19 cellular contexts compared by ENCODE assay signal in genomic region chr13:78606471-78607408, GRCh38. TPM values are rescaled to one million over a fixed set of nuclear protein-coding genes. Genes with fewer than 3 reads are reported as not detected.
DNase-seq lines count a peak whose midpoint lies in the region; ATAC-seq and TF ChIP-seq lines count a peak whose summit lies in the region.
"Had no signal": no experiment of that assay in that cellular context is flagged by ENCODE, and none has a peak within 500 bp of the region (broad histone marks: within the 10 kb centered on the region; RNA-seq: fewer than 3 reads in every experiment).

No MANE protein-coding gene starts in this region.

- intact Hi-C loops in activated CD8-positive, alpha-beta T cell treated with anti-CD3 and anti-CD28 coated beads for 36 hours (cut with micrococcal nuclease) = no loop called here

- H3K4me3 ChIP-seq in HUES64 (ENCODE audit: low read length) (peak overlapping the region; percentile 56), osteoblast (ENCODE audit: insufficient read depth, low read length) (no peak overlapping the region)

- H2AFZ ChIP-seq in osteoblast (ENCODE audit: low read length) = no peak overlapping the region

- no peak overlapping the region for H3K4me2 ChIP-seq in osteoblast (ENCODE audit: insufficient read depth, low read length)

- POLR2A ChIA-PET in activated CD8-positive, alpha-beta T cell treated with anti-CD3 and anti-CD28 coated beads, Interleukin-2, amount 10 ng/mL, durations not matched to agents 7 days and 5 days (lab: Charles Lee) = interaction anchor here (0.6 kb wide), 1 partner anchor 1735 kb away, joined by 3 read pairs; no protein-coding TSS in a partner anchor
- POLR2A ChIA-PET in activated CD8-positive, alpha-beta T cell treated with anti-CD3 and anti-CD28 coated beads for 36 hours (lab: Charles Lee) = interaction anchor here (1.0 kb wide), 1 partner anchor 10 kb away, joined by 3 read pairs; no protein-coding TSS in a partner anchor

- H3K9ac ChIP-seq in HUES64 (ENCODE audit: low read depth, low read length) = no peak overlapping the region

- H4K20me1 ChIP-seq in osteoblast (ENCODE audit: insufficient read depth, low read length) = peaks cover 8% of the 10 kb centered on the region

- peaks cover 39% of the 10 kb centered on the region for H3K4me1 ChIP-seq in HUES64 (ENCODE audit: insufficient read depth, low read length)
- peaks cover 7% of the 10 kb centered on the region for H3K4me1 ChIP-seq in osteoblast (ENCODE audit: insufficient read depth, low read length)

- H3K9me3 ChIP-seq in HUES64 (ENCODE audit: insufficient read depth, low read depth, low read length) = no peaks in the 10 kb centered on the region
- H3K9me3 ChIP-seq in osteoblast (ENCODE audit: low read depth, low read length) = no peaks in the 10 kb centered on the region

- CTCF ChIA-PET in activated CD8-positive, alpha-beta T cell treated with anti-CD3 and anti-CD28 coated beads, Interleukin-2, amount 10 ng/mL, durations not matched to agents 7 days and 5 days (lab: Charles Lee) = interaction anchor here (0.8 kb wide), 1 partner anchor 10 kb away, joined by 3 read pairs; no protein-coding TSS in a partner anchor
- CTCF ChIA-PET in activated CD8-positive, alpha-beta T cell treated with anti-CD3 and anti-CD28 coated beads for 36 hours (lab: Charles Lee) = interaction anchor here (1.6 kb wide), 1 partner anchor 10 kb away, joined by 5 read pairs; no protein-coding TSS in a partner anchor

- H3K27me3 Mint-ChIP-seq in activated CD8-positive, alpha-beta T cell treated with anti-CD3 and anti-CD28 coated beads, Interleukin-2, amount 10 ng/mL, durations not matched to agents 7 days and 5 days (ENCODE audit: low read depth) = peaks cover 85% of the 10 kb centered on the region
- H3K27me3 Mint-ChIP-seq in activated CD8-positive, alpha-beta T cell treated with anti-CD3 and anti-CD28 coated beads for 36 hours = peaks cover 82% of the 10 kb centered on the region
- H3K27me3 Mint-ChIP-seq in glutamatergic neuron (ENCODE audit: unreplicated experiment) = peaks cover 46% of the 10 kb centered on the region

- peaks cover 7% of the 10 kb centered on the region for H3K36me3 Mint-ChIP-seq in activated CD8-positive, alpha-beta T cell treated with anti-CD3 and anti-CD28 coated beads, Interleukin-2, amount 10 ng/mL, durations not matched to agents 7 days and 5 days (ENCODE audit: low read depth)
- H3K36me3 Mint-ChIP-seq in activated CD8-positive, alpha-beta T cell treated with anti-CD3 and anti-CD28 coated beads for 36 hours (ENCODE audit: low read depth) = no peaks in the 10 kb centered on the region
- H3K36me3 Mint-ChIP-seq in glutamatergic neuron (ENCODE audit: unreplicated experiment) = peaks cover 3% of the 10 kb centered on the region

- H3K27ac ChIP-seq in HUES64 (ENCODE audit: low read depth, low read length) (no peak overlapping the region), osteoblast (ENCODE audit: low read depth, low read length) (no peak overlapping the region)

- H3K27me3 ChIP-seq in HUES64 (ENCODE audit: insufficient read depth, low read length) = peaks cover 99% of the 10 kb centered on the region
- H3K27me3 ChIP-seq in osteoblast (ENCODE audit: insufficient read depth, low read length) = peaks cover 91% of the 10 kb centered on the region

- WGBS in HUES64 = 4% methylated on average over 30 of the region's 30 CpGs

- H3K79me2 ChIP-seq in osteoblast (ENCODE audit: insufficient read depth, low read length) = no peaks in the 10 kb centered on the region

- H3K27ac Mint-ChIP-seq in activated CD8-positive, alpha-beta T cell treated with anti-CD3 and anti-CD28 coated beads, Interleukin-2, amount 10 ng/mL, durations not matched to agents 7 days and 5 days = no peak overlapping the region
- H3K27ac Mint-ChIP-seq in activated CD8-positive, alpha-beta T cell treated with anti-CD3 and anti-CD28 coated beads for 36 hours = no peak overlapping the region
- H3K27ac Mint-ChIP-seq in glutamatergic neuron (ENCODE audit: unreplicated experiment) = peak overlapping the region; percentile 14
- H3K27ac Mint-ChIP-seq: stimulated activated naive B cell treated with anti-CD40 and anti-IgM and Interleukin-4, amounts not matched to agents 10 μg/mL and 1 μg/mL and 100 μg/mL, for 72 hours had no signal

- DNase-seq in activated CD8-positive, alpha-beta T cell treated with anti-CD3 and anti-CD28 coated beads, Interleukin-2, amount 10 ng/mL, durations not matched to agents 7 days and 5 days = no peak
- DNase-seq in activated CD8-positive, alpha-beta T cell treated with anti-CD3 and anti-CD28 coated beads for 36 hours = no peak
- DNase-seq in glutamatergic neuron (peak; percentile 53), osteoblast (ENCODE audit: insufficient read length, low spot score, missing footprints) (peak; percentile 86), pons (ENCODE audit: low spot score) (no peak), NCI-H524 treated with DMSO at 0.1 percent for 48 hours (lab: John Stamatoyannopoulos, UW) (no peak)
- DNase-seq: activated CD4-positive, alpha-beta T cell treated with anti-CD3 and anti-CD28 coated beads, Interleukin-2, amount 50 U/mL, for 1 hour; foreskin melanocyte; IMR-90; NCI-H2081 treated with DMSO at 0.1 percent for 48 hours; posterior cingulate gyrus; SIG-M5; stimulated activated naive B cell treated with anti-CD40 and anti-IgM and Interleukin-4, amounts not matched to agents 10 μg/mL and 1 μg/mL and 100 μg/mL, for 72 hours; T1000 had no signal

- H3K36me3 ChIP-seq in HUES64 (ENCODE audit: insufficient read depth, low read length) (no peaks in the 10 kb centered on the region), osteoblast (ENCODE audit: insufficient read depth, low read length) (no peaks in the 10 kb centered on the region)

- peaks cover 38% of the 10 kb centered on the region for H3K4me1 Mint-ChIP-seq in activated CD8-positive, alpha-beta T cell treated with anti-CD3 and anti-CD28 coated beads, Interleukin-2, amount 10 ng/mL, durations not matched to agents 7 days and 5 days (ENCODE audit: low read depth)
- peaks cover 25% of the 10 kb centered on the region for H3K4me1 Mint-ChIP-seq in activated CD8-positive, alpha-beta T cell treated with anti-CD3 and anti-CD28 coated beads for 36 hours (ENCODE audit: low read depth)
- peaks cover 52% of the 10 kb centered on the region for H3K4me1 Mint-ChIP-seq in glutamatergic neuron (ENCODE audit: low read depth, unreplicated experiment)

- H3K4me3 Mint-ChIP-seq in activated CD8-positive, alpha-beta T cell treated with anti-CD3 and anti-CD28 coated beads, Interleukin-2, amount 10 ng/mL, durations not matched to agents 7 days and 5 days = peak overlapping the region; percentile 3
- H3K4me3 Mint-ChIP-seq in activated CD8-positive, alpha-beta T cell treated with anti-CD3 and anti-CD28 coated beads for 36 hours = no peak overlapping the region
- peak overlapping the region; percentile 72 for H3K4me3 Mint-ChIP-seq in glutamatergic neuron (ENCODE audit: unreplicated experiment)

- no peak for ATAC-seq in activated CD8-positive, alpha-beta T cell treated with anti-CD3 and anti-CD28 coated beads, Interleukin-2, amount 10 ng/mL, durations not matched to agents 7 days and 5 days
- no peak for ATAC-seq in activated CD8-positive, alpha-beta T cell treated with anti-CD3 and anti-CD28 coated beads for 36 hours
- ATAC-seq in HG03108 (IDR thresholded peaks at IDR 0.05; ENCODE audit: unreplicated experiment) = no peak
- ATAC-seq: HCT116; stimulated activated naive B cell treated with anti-CD40 and anti-IgM and Interleukin-4, amounts not matched to agents 10 μg/mL and 1 μg/mL and 100 μg/mL, for 72 hours had no signal

- H3K9me3 Mint-ChIP-seq in activated CD8-positive, alpha-beta T cell treated with anti-CD3 and anti-CD28 coated beads, Interleukin-2, amount 10 ng/mL, durations not matched to agents 7 days and 5 days (ENCODE audit: insufficient read depth) = no peaks in the 10 kb centered on the region
- no peaks in the 10 kb centered on the region for H3K9me3 Mint-ChIP-seq in activated CD8-positive, alpha-beta T cell treated with anti-CD3 and anti-CD28 coated beads for 36 hours
- H3K9me3 Mint-ChIP-seq in glutamatergic neuron (ENCODE audit: unreplicated experiment) = peaks cover 32% of the 10 kb centered on the region
- H3K9me3 Mint-ChIP-seq: stimulated activated naive B cell treated with anti-CD40 and anti-IgM and Interleukin-4, amounts not matched to agents 10 μg/mL and 1 μg/mL and 100 μg/mL, for 72 hours had no signal

- no peak for TF ChIP-seq CTCF in activated CD8-positive, alpha-beta T cell treated with anti-CD3 and anti-CD28 coated beads for 36 hours (IDR thresholded peaks at IDR 0.05)
- TF ChIP-seq CTCF in glutamatergic neuron (IDR thresholded peaks at IDR 0.05; ENCODE audit: partially characterized antibody, unreplicated experiment) (no peak), osteoblast (IDR thresholded peaks at IDR 0.05; ENCODE audit: extremely low read depth, low read depth, low read length) (no peak)

RNA-seq across cellular contexts. Expression of gene POU4F1, which starts 3.4 kb away (rescaled TPM):
- under 1 TPM; 0.13 TPM for total RNA-seq in activated CD8-positive, alpha-beta T cell treated with anti-CD3 and anti-CD28 coated beads, Interleukin-2, amount 10 ng/mL, durations not matched to agents 7 days and 5 days
- total RNA-seq in activated CD8-positive, alpha-beta T cell treated with anti-CD3 and anti-CD28 coated beads for 36 hours = under 1 TPM; 0.07 to 0.20 TPM
- 0.30 TPM for polyA plus RNA-seq in HUES64 (2013, experiment 1 of 2)
- polyA plus RNA-seq in HUES64 (2013, experiment 2 of 2) = 0.57 TPM
- total RNA-seq in glutamatergic neuron (ENCODE audit: unreplicated experiment) = 125 TPM
- not detected in 2 replicates for total RNA-seq in osteoblast
- total RNA-seq: chondrocyte, IMR-90 had no signal
- polyA plus RNA-seq: urinary bladder had no signal

RNA-seq across cellular contexts. Expression of gene OBI1, which starts 52.2 kb away (rescaled TPM):
- 10 to 100 TPM; 20.0 to 21.4 TPM for total RNA-seq in activated CD8-positive, alpha-beta T cell treated with anti-CD3 and anti-CD28 coated beads, Interleukin-2, amount 10 ng/mL, durations not matched to agents 7 days and 5 days
- 10 to 100 TPM; 17.5 to 19.1 TPM for total RNA-seq in activated CD8-positive, alpha-beta T cell treated with anti-CD3 and anti-CD28 coated beads for 36 hours
- 15.0 TPM for polyA plus RNA-seq in HUES64 (2013, experiment 1 of 2)
- polyA plus RNA-seq in HUES64 (2013, experiment 2 of 2) = 17.9 TPM
- total RNA-seq in glutamatergic neuron (ENCODE audit: unreplicated experiment) (16.7 TPM), osteoblast (12.7 TPM in 2 replicates)

Comparison
In these comparisons a context has a peak if more than half of its experiments do, and no peak if none do; other contexts are left out.
1. DNase-seq: peak in glutamatergic neuron (single experiment) and osteoblast (single experiment); none in activated CD8-positive, alpha-beta T cell treated with anti-CD3 and anti-CD28 coated beads, Interleukin-2, amount 10 ng/mL, durations not matched to agents 7 days and 5 days (single experiment), activated CD8-positive, alpha-beta T cell treated with anti-CD3 and anti-CD28 coated beads for 36 hours (single experiment), pons (single experiment) and NCI-H524 treated with DMSO at 0.1 percent for 48 hours (single experiment).
2. RNA of gene POU4F1, which starts 3.4 kb away (total RNA-seq): 125 TPM in glutamatergic neuron (single experiment); 0.07 to 0.20 TPM in activated CD8-positive, alpha-beta T cell treated with anti-CD3 and anti-CD28 coated beads for 36 hours, 0.13 TPM in activated CD8-positive, alpha-beta T cell treated with anti-CD3 and anti-CD28 coated beads, Interleukin-2, amount 10 ng/mL, durations not matched to agents 7 days and 5 days and not detected in osteoblast; every median in the first group is over 100 times any median in the second.